1 cellular context compared by ENCODE assay signal in the genomic region with DNA sequence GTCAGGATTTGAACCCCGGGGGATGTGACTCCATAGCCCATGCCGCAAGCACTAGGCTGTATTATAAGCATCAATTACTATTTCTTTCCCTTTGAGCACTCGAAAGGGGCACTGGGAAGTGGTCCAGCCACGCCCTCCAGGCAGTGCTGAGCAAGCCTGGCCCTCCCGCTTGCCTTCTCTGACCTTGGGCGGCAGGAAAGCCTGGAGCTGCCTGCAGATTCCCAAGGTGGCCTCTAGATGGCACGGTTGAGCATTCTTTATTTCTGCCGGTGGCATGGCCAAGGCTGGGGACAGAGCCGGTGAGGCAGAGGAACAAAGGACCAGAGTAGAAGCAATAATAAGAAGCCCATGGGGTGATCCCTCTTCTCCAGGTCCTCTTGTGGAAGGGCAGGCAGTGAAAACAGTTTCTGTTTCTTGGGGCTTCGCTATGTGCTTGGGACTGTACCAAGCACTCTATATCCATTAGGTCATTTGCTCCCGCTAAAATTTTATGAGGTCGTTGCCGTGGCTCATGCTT.
TF ChIP-seq lines count a peak whose summit lies in the region.

No MANE protein-coding gene starts in this region.

TF ChIP-seq in IMR-90, 13 proteins besides CTCF, POLR2A, EP300 and RAD21:
- TF ChIP-seq SMC3 (IDR thresholded peaks at IDR 0.05; ENCODE audit: low read depth, low read length) (peak; percentile 34), MAFK (IDR thresholded peaks at IDR 0.05; ENCODE audit: low read depth, low read length) (no peak), FOS (IDR thresholded peaks at IDR 0.05; ENCODE audit: low read depth, low read length) (no peak), NFE2L2 (IDR thresholded peaks at IDR 0.05; ENCODE audit: low read depth, low read length) (no peak), MAZ (IDR thresholded peaks at IDR 0.05; ENCODE audit: borderline replicate concordance, low read depth, low read length) (no peak), CHD1 (IDR thresholded peaks at IDR 0.05; ENCODE audit: low read depth, low read length) (no peak), BHLHE40 (IDR thresholded peaks at IDR 0.05; ENCODE audit: low read depth, low read length) (no peak), CEBPB (IDR thresholded peaks at IDR 0.05; ENCODE audit: low read depth, low read length) (no peak)
